ENCODE assay signal across 8 cellular contexts in the genomic region with DNA sequence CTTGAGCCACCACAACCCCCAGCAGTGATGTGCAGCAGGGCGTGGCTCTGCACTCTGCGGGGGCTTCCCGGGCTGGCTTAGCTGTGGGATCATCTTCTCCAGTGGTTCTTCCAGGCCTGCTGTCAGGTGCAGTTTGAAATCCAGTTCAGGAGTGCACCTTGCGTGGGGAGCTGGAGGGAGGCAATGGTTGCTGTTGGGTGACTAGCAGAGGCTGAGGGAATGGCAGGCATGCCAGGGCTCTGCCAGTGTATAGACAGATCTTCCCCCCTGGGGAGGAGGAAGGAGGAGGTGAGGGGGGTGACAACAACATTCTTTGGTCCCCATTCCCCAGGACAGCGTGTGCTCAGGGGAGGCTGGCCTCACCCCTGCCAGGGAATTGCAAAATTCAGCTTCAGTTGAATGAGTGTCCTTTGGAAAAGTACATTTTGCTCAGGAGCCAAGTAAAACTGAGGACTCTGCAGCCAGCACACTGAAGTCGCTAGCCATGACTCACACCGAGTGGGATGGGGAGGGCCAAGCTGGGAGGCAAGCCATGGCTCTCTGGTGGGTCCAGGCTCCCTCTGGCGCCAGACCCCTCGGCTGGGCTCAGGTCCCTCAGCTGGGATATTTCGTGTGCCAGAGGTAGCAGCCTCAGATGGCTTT. TPM values are rescaled to one million over a fixed set of nuclear protein-coding genes. Genes with fewer than 3 reads are reported as not detected.
DNase-seq lines count a peak whose midpoint lies in the region; ATAC-seq and TF ChIP-seq lines count a peak whose summit lies in the region.

No MANE protein-coding gene starts in this region.

- no peaks in the 10 kb centered on the region for H3K36me3 Mint-ChIP-seq in activated naive CD8-positive, alpha-beta T cell treated with anti-CD3 and anti-CD28 coated beads, Interleukin-2, amount 50 U/mL, for 24 hours (ENCODE audit: low read depth)
- H3K36me3 Mint-ChIP-seq in activated naive CD8-positive, alpha-beta T cell treated with anti-CD3 and anti-CD28 coated beads for 36 hours, result no peaks in the 10 kb centered on the region
- no peaks in the 10 kb centered on the region for H3K36me3 Mint-ChIP-seq in activated CD4-positive, alpha-beta T cell treated with anti-CD3 and anti-CD28 coated beads, Interleukin-2, amount 10 ng/mL, durations not matched to agents 7 days and 5 days (ENCODE audit: low read depth)

- H3K9ac ChIP-seq in duodenal mucosa (ENCODE audit: low read depth in 1 of 2, low read length in 2 of 2), result no peak overlapping the region

- H3K4me1 ChIP-seq in duodenal mucosa (ENCODE audit: control insufficient read depth in 1 of 2, insufficient read depth in 2 of 2, low read length in 2 of 2) (peaks cover 19 to 30% of the 10 kb centered on the region in 2 donors), mucosa of descending colon (ENCODE audit: low read depth) (peaks cover 3% of the 10 kb centered on the region), aorta (ENCODE audit: control insufficient read depth in 1 of 2, insufficient read depth in 2 of 2, low read length in 2 of 2) (peaks cover 3 to 4% of the 10 kb centered on the region in 2 donors)

- WGBS in aorta, 2 donors, result 5 to 6% methylated on average over 10 of the region's 10 CpGs

- peaks cover 0 to 10% of the 10 kb centered on the region in 2 donors for H3K36me3 ChIP-seq in duodenal mucosa (ENCODE audit: control insufficient read depth in 1 of 2, insufficient read depth in 2 of 2, low read length in 2 of 2)
- no peaks in the 10 kb centered on the region for H3K36me3 ChIP-seq in mucosa of descending colon (ENCODE audit: low read depth)
- peaks cover 0 to 1% of the 10 kb centered on the region in 2 donors for H3K36me3 ChIP-seq in aorta (ENCODE audit: control insufficient read depth in 1 of 2, insufficient read depth in 2 of 2, low read length in 1 of 2)

- H3K4me3 ChIP-seq in duodenal mucosa (ENCODE audit: low read depth in 1 of 2, low read length in 2 of 2) (peak overlapping the region in 1 of 2 donors; percentile 4), mucosa of descending colon (no peak overlapping the region), aorta (ENCODE audit: low read length in 2 of 2) (no peak overlapping the region)

- no peaks in the 10 kb centered on the region for H3K9me3 Mint-ChIP-seq in activated naive CD8-positive, alpha-beta T cell treated with anti-CD3 and anti-CD28 coated beads, Interleukin-2, amount 50 U/mL, for 24 hours
- H3K9me3 Mint-ChIP-seq in activated naive CD8-positive, alpha-beta T cell treated with anti-CD3 and anti-CD28 coated beads for 36 hours, result no peaks in the 10 kb centered on the region
- no peaks in the 10 kb centered on the region for H3K9me3 Mint-ChIP-seq in activated CD4-positive, alpha-beta T cell treated with anti-CD3 and anti-CD28 coated beads, Interleukin-2, amount 10 ng/mL, durations not matched to agents 7 days and 5 days

- H3K27me3 Mint-ChIP-seq in activated naive CD8-positive, alpha-beta T cell treated with anti-CD3 and anti-CD28 coated beads, Interleukin-2, amount 50 U/mL, for 24 hours, result no peaks in the 10 kb centered on the region
- no peaks in the 10 kb centered on the region for H3K27me3 Mint-ChIP-seq in activated naive CD8-positive, alpha-beta T cell treated with anti-CD3 and anti-CD28 coated beads for 36 hours
- no peaks in the 10 kb centered on the region for H3K27me3 Mint-ChIP-seq in activated CD4-positive, alpha-beta T cell treated with anti-CD3 and anti-CD28 coated beads, Interleukin-2, amount 10 ng/mL, durations not matched to agents 7 days and 5 days

- POLR2A ChIA-PET in activated CD4-positive, alpha-beta T cell treated with anti-CD3 and anti-CD28 coated beads, Interleukin-2, amount 10 ng/mL, durations not matched to agents 7 days and 5 days (lab: Charles Lee), result no interaction called here

- H3K4me1 Mint-ChIP-seq in activated naive CD8-positive, alpha-beta T cell treated with anti-CD3 and anti-CD28 coated beads, Interleukin-2, amount 50 U/mL, for 24 hours, result peaks cover 11% of the 10 kb centered on the region
- H3K4me1 Mint-ChIP-seq in activated naive CD8-positive, alpha-beta T cell treated with anti-CD3 and anti-CD28 coated beads for 36 hours, result peaks cover 16% of the 10 kb centered on the region
- peaks cover 9% of the 10 kb centered on the region for H3K4me1 Mint-ChIP-seq in activated CD4-positive, alpha-beta T cell treated with anti-CD3 and anti-CD28 coated beads, Interleukin-2, amount 10 ng/mL, durations not matched to agents 7 days and 5 days

- intact Hi-C loops in mucosa of descending colon (cut with DNase I, micrococcal nuclease) (no loop called here), aorta (cut with DNase I) (loop anchor here in 1 of 2 donors (1.0 to 5.0 kb wide), 4 partner anchors 74 to 152 kb away; no protein-coding TSS in a partner anchor)

- H3K27me3 ChIP-seq in duodenal mucosa (ENCODE audit: control insufficient read depth in 1 of 2, insufficient read depth in 2 of 2, low read length in 2 of 2) (no peaks in the 10 kb centered on the region), aorta (ENCODE audit: control insufficient read depth in 1 of 2, insufficient read depth in 2 of 2, low read length in 1 of 2) (no peaks in the 10 kb centered on the region)

- H3K9me3 ChIP-seq in duodenal mucosa (ENCODE audit: control insufficient read depth in 1 of 2, low read length in 2 of 2) (no peaks in the 10 kb centered on the region), mucosa of descending colon (no peaks in the 10 kb centered on the region), aorta (ENCODE audit: control insufficient read depth, low read length) (no peaks in the 10 kb centered on the region)

- no peak overlapping the region for H3K4me3 Mint-ChIP-seq in activated naive CD8-positive, alpha-beta T cell treated with anti-CD3 and anti-CD28 coated beads, Interleukin-2, amount 50 U/mL, for 24 hours
- no peak overlapping the region for H3K4me3 Mint-ChIP-seq in activated naive CD8-positive, alpha-beta T cell treated with anti-CD3 and anti-CD28 coated beads for 36 hours
- H3K4me3 Mint-ChIP-seq in activated CD4-positive, alpha-beta T cell treated with anti-CD3 and anti-CD28 coated beads, Interleukin-2, amount 10 ng/mL, durations not matched to agents 7 days and 5 days, result no peak overlapping the region

- CTCF ChIA-PET in activated CD4-positive, alpha-beta T cell treated with anti-CD3 and anti-CD28 coated beads, Interleukin-2, amount 10 ng/mL, durations not matched to agents 7 days and 5 days (lab: Charles Lee), result interaction anchor here (1.2 kb wide), 1 partner anchor 12 kb away, joined by 3 read pairs; no protein-coding TSS in a partner anchor

- TF ChIP-seq CTCF in mucosa of descending colon (IDR thresholded peaks at IDR 0.05), result no peak

- DNase-seq in activated naive CD8-positive, alpha-beta T cell treated with anti-CD3 and anti-CD28 coated beads, Interleukin-2, amount 50 U/mL, for 24 hours, result no peak
- no peak for DNase-seq in activated naive CD8-positive, alpha-beta T cell treated with anti-CD3 and anti-CD28 coated beads for 36 hours
- DNase-seq in mucosa of descending colon (peak in 1 of 3 donors; percentile 41), aorta (peak; percentile 91 to 94), HuH-7.5 (ENCODE audit: low spot score) (no peak), GDM1 (lab: John Stamatoyannopoulos, UW) (no peak)
- no peak for DNase-seq in activated CD4-positive, alpha-beta T cell treated with anti-CD3 and anti-CD28 coated beads, Interleukin-2, amount 10 ng/mL, durations not matched to agents 7 days and 5 days

- peak overlapping the region; percentile 65 for H3K27ac ChIP-seq in duodenal mucosa (ENCODE audit: low read depth, low read length)
- peak overlapping the region; percentile 80 to 91 for H3K27ac ChIP-seq in aorta (ENCODE audit: low read depth in 1 of 2, low read length in 2 of 2)

- H3K27ac Mint-ChIP-seq in activated naive CD8-positive, alpha-beta T cell treated with anti-CD3 and anti-CD28 coated beads, Interleukin-2, amount 50 U/mL, for 24 hours, result no peak overlapping the region
- no peak overlapping the region for H3K27ac Mint-ChIP-seq in activated naive CD8-positive, alpha-beta T cell treated with anti-CD3 and anti-CD28 coated beads for 36 hours
- H3K27ac Mint-ChIP-seq in activated CD4-positive, alpha-beta T cell treated with anti-CD3 and anti-CD28 coated beads, Interleukin-2, amount 10 ng/mL, durations not matched to agents 7 days and 5 days, result no peak overlapping the region

- peak; percentile 38 for ATAC-seq in activated naive CD8-positive, alpha-beta T cell treated with anti-CD3 and anti-CD28 coated beads, Interleukin-2, amount 50 U/mL, for 24 hours
- ATAC-seq in mucosa of descending colon (peak; percentile 66), aorta (ENCODE audit: low FRiP score) (peak; percentile 89)

RNA-seq across cellular contexts. Expression of a gene that starts 35.0 kb away (rescaled TPM):
- 10 to 100 TPM; 45.9 to 46.9 TPM for total RNA-seq in activated naive CD8-positive, alpha-beta T cell treated with anti-CD3 and anti-CD28 coated beads for 36 hours
- total RNA-seq in mucosa of descending colon, result 100 to 1,000 TPM; 153 to 222 (median 199) TPM
- 100 to 1,000 TPM; 135 to 170 TPM for total RNA-seq in aorta
- polyA plus RNA-seq in aorta, result 100 to 1,000 TPM; 122 to 125 TPM
- total RNA-seq in activated CD4-positive, alpha-beta T cell treated with anti-CD3 and anti-CD28 coated beads, Interleukin-2, amount 10 ng/mL, durations not matched to agents 7 days and 5 days, result 10 to 100 TPM; 43.4 to 45.0 TPM

Comparison
In these comparisons a context has a peak if more than half of its experiments do, and no peak if none do; other contexts are left out.
1. ATAC-seq: peak in every context shown above with its lines; median percentile 89 in aorta; 66 in mucosa of descending colon; 38 in activated naive CD8-positive, alpha-beta T cell treated with anti-CD3 and anti-CD28 coated beads, Interleukin-2, amount 50 U/mL, for 24 hours.
2. DNase-seq: peak in aorta (2 of 2); none in activated naive CD8-positive, alpha-beta T cell treated with anti-CD3 and anti-CD28 coated beads, Interleukin-2, amount 50 U/mL, for 24 hours (single experiment), activated naive CD8-positive, alpha-beta T cell treated with anti-CD3 and anti-CD28 coated beads for 36 hours (single experiment), activated CD4-positive, alpha-beta T cell treated with anti-CD3 and anti-CD28 coated beads, Interleukin-2, amount 10 ng/mL, durations not matched to agents 7 days and 5 days (single experiment), HuH-7.5 (single experiment) and GDM1 (single experiment).